In the genomic region with DNA sequence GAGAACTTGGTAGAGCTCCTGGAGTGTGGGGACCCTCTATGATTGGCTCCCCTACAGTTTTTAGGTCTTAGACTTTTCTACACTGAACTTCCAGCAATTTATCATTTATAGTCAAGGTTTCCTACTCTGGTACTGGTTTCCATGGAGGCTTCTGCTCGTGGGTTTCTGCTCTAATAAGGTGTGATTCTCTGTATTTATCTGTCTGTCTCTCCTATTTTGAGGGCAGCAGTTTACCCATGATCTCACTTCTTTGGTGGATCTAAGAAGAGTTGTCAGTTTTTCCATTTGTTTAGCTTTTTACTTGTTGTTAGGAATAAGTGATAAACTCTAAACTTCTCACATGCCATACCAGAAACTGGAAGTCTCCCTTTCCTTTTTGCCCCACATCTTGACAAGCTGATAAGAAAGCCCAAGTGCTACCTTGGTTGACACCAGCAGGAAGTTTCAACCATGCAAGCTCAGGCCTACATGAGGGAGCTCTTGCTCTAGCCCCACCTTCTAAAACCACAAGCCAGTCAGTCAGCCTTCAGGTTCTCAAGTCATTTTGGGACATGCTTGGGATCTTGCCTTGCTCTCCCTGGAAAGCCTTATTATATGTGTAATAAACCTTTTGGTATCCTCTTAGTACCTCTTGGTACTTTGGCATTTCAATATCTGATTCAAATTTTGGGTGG, we compare ENCODE assay signal across 13 cellular contexts. TPM values are rescaled to one million over a fixed set of nuclear protein-coding genes. Genes with fewer than 3 reads are reported as not detected.
DNase-seq lines count a peak whose midpoint lies in the region; ATAC-seq, FAIRE-seq and TF ChIP-seq lines count a peak whose summit lies in the region.
"Had no signal": no experiment of that assay in that cellular context is flagged by ENCODE, and none has a peak within 500 bp of the region (broad histone marks: within the 10 kb centered on the region; RNA-seq: fewer than 3 reads in every experiment).

No MANE protein-coding gene starts in this region.

- H3K36me3 ChIP-seq in GM12878 (ENCODE audit: control insufficient read depth in 2 of 2, insufficient read depth in 2 of 2, low read length in 1 of 2): peaks cover 0 to 11% of the 10 kb centered on the region in 2 experiments; a peak in 1 of 4 replicates
- peaks cover 51% of the 10 kb centered on the region for H3K36me3 ChIP-seq in osteoblast (ENCODE audit: insufficient read depth, low read length)
- H3K36me3 ChIP-seq in Peyer's patch: peaks cover 0 to 60% (median 0%) of the 10 kb centered on the region in 3 donors

- WGBS in GM12878 (ENCODE audit: insufficient coverage, insufficient replicate concordance, low lambda C conversion rate, missing lambda C conversion rate): 41% methylated on average over 1 of the region's 1 CpG

- no peaks in the 10 kb centered on the region for H3K27me3 ChIP-seq in GM12878 (replicated peaks in 1 of 2; ENCODE audit: control insufficient read depth in 2 of 2, insufficient read depth in 2 of 2, low read length in 1 of 2)
- no peaks in the 10 kb centered on the region for H3K27me3 ChIP-seq in osteoblast (ENCODE audit: insufficient read depth, low read length)
- H3K27me3 ChIP-seq in Peyer's patch: no peaks in the 10 kb centered on the region

- H3K79me2 ChIP-seq in GM12878 (ENCODE audit: control insufficient read depth, insufficient read depth, low read length) (no peaks in the 10 kb centered on the region; the same call in 1 of the 2 replicates), osteoblast (ENCODE audit: insufficient read depth, low read length) (peaks cover 16% of the 10 kb centered on the region)

- H3K4me1 ChIP-seq in GM12878 (ENCODE audit: control insufficient read depth, insufficient read depth, low read length) (peaks cover 13% of the 10 kb centered on the region), osteoblast (ENCODE audit: insufficient read depth, low read length) (peaks cover 2% of the 10 kb centered on the region), Peyer's patch (no peaks in the 10 kb centered on the region)

- no peak overlapping the region for H2AFZ ChIP-seq in GM12878 (ENCODE audit: control insufficient read depth, low read depth, low read length)
- H2AFZ ChIP-seq in osteoblast (ENCODE audit: low read length): no peak overlapping the region

- H4K20me1 ChIP-seq in GM12878 (ENCODE audit: control insufficient read depth, insufficient read depth): no peaks in the 10 kb centered on the region
- H4K20me1 ChIP-seq in osteoblast (ENCODE audit: insufficient read depth, low read length): no peaks in the 10 kb centered on the region

- H3K9ac ChIP-seq in GM12878 (ENCODE audit: control insufficient read depth, insufficient read depth, low read length): no peak overlapping the region

- CTCF ChIA-PET in GM12878 (lab: Yijun Ruan, JAX): interaction anchor here (0.7 to 1.6 kb wide), 6 partner anchors 10 to 173 kb away, joined by 3 to 6 read pairs (median 3); partner anchors contain the start of gene TIMMDC1

- BruUV-seq in GM12878 (replicated peaks; lab: Mats Ljungman, UMichigan): no TSS peak

- H3K4me2 ChIP-seq in GM12878 (ENCODE audit: control insufficient read depth, insufficient read depth): no peak overlapping the region
- no peak overlapping the region for H3K4me2 ChIP-seq in osteoblast (ENCODE audit: insufficient read depth, low read length)
- H3K4me2 ChIP-seq: smooth muscle cell had no signal

- H3K27ac ChIP-seq in GM12878 (ENCODE audit: control insufficient read depth, insufficient read depth) (peak overlapping the region; percentile 18; the same call in 1 of the 2 replicates), osteoblast (ENCODE audit: low read depth, low read length) (no peak overlapping the region), Peyer's patch (no peak overlapping the region)

- intact Hi-C loops in GM12878 (cut with micrococcal nuclease; ENCODE audit: unreplicated experiment): no loop called here

- H3K9me3 ChIP-seq in GM12878 (replicated peaks; ENCODE audit: control insufficient read depth, insufficient read depth, low read length): no peaks in the 10 kb centered on the region
- no peaks in the 10 kb centered on the region for H3K9me3 ChIP-seq in osteoblast (ENCODE audit: low read depth, low read length)
- no peaks in the 10 kb centered on the region for H3K9me3 ChIP-seq in Peyer's patch

- RAD21 ChIA-PET in GM12878 (lab: Charles Lee; ENCODE audit: unreplicated experiment): interaction anchor here (0.8 kb wide), 1 partner anchor 91 kb away, joined by 3 read pairs; no protein-coding TSS in a partner anchor

- TF ChIP-seq EP300 in GM12878 (IDR thresholded peaks at IDR 0.05; ENCODE audit: borderline replicate concordance in 1 of 2, control insufficient read depth in 1 of 2, low read depth in 2 of 2, low read length in 2 of 2): no peak

- no peak for FAIRE-seq in GM12878 (lab: Jason Lieb, UNC)

- no peak for TF ChIP-seq RAD21 in GM12878 (IDR thresholded peaks at IDR 0.05; ENCODE audit: insufficient read depth, low read depth, low read length)

- no peak overlapping the region for H3K4me3 ChIP-seq in GM12878
- H3K4me3 ChIP-seq in osteoblast (ENCODE audit: insufficient read depth, low read length): no peak overlapping the region
- no peak overlapping the region for H3K4me3 ChIP-seq in Peyer's patch
- H3K4me3 ChIP-seq: smooth muscle cell had no signal

- DNase-seq in HUDEP-2 (lab: John Stamatoyannopoulos, UW; ENCODE audit: unreplicated experiment in 76 of 76) (peak in 44 of 76 experiments; percentile 1 to 69 (median 14)), GM12878 (ENCODE audit: low read depth, low spot score) (peak; percentile 19), foreskin melanocyte (no peak), osteoblast (ENCODE audit: insufficient read length, low spot score, missing footprints) (no peak), Peyer's patch (no peak), NCI-H2196 treated with DMSO at 0.1 percent for 48 hours (lab: John Stamatoyannopoulos, UW; ENCODE audit: unreplicated experiment) (no peak)
- DNase-seq: activated gamma-delta T cell; effector CD8-positive, alpha-beta T cell; NCI-H2227 treated with DMSO at 0.1 percent for 48 hours; SW 1271 had no signal

- TF ChIP-seq POLR2A in GM12878 (IDR thresholded peaks at IDR 0.05; ENCODE audit: low read depth, low read length): no peak
- TF ChIP-seq POLR2A in Peyer's patch (IDR thresholded peaks at IDR 0.05): no peak

- SMC1A ChIA-PET in GM12878 (lab: Charles Lee; ENCODE audit: uncharacterized antibody, unreplicated experiment): interaction anchor here (0.6 to 2.4 kb wide), 10 partner anchors 9 to 172 kb away, joined by 3 to 10 read pairs (median 4); partner anchors contain the start of genes TIMMDC1 and TMEM39A

- in situ Hi-C loops in GM12878 (cut with MboI): no loop called here

- POLR2A ChIA-PET in GM12878 (lab: Charles Lee): interaction anchor here (0.6 to 3.3 kb wide), 5 partner anchors 10 to 114 kb away, joined by 3 to 19 read pairs (median 4); partner anchors contain the start of gene TIMMDC1

- peak; percentile 77 for ATAC-seq in GM18498 (IDR thresholded peaks at IDR 0.05; ENCODE audit: unreplicated experiment)
- ATAC-seq in GM19463 (IDR thresholded peaks at IDR 0.05; ENCODE audit: unreplicated experiment): peak; percentile 75
- peak; percentile 60 for ATAC-seq in GM12878

- TF ChIP-seq CTCF in GM12878 (IDR thresholded peaks at IDR 0.05 in 2 of 3, conservative IDR thresholded peaks at IDR 0.05 in 1 of 3; ENCODE audit: control insufficient read depth in 2 of 3, extremely low read depth in 1 of 3, insufficient read depth in 1 of 3, low read depth in 3 of 3, low read length in 3 of 3) (no peak), osteoblast (IDR thresholded peaks at IDR 0.05; ENCODE audit: extremely low read depth, low read depth, low read length) (no peak), Peyer's patch (IDR thresholded peaks at IDR 0.05) (no peak)

RNA-seq across cellular contexts. Expression of gene TIMMDC1, which starts 10.0 kb away (rescaled TPM):
- total RNA-seq in GM12878 (2013; cell fraction: nucleolus; rRNA removed): 48.8 and 57.4 TPM in 2 replicates
- 55.5 and 59.3 TPM in 2 replicates for total RNA-seq in GM12878 (2014; rRNA removed)
- total RNA-seq in GM12878 (2014; rRNA removed; fragmentation: Illumina TruSeq; extraction: Trizol): 52.3 and 55.9 TPM in 2 replicates
- total RNA-seq in GM12878 (2021): 76.3 and 79.7 TPM in 2 replicates
- 46.8 TPM for polyA plus RNA-seq in GM12878 (2011; ENCODE audit: low read depth)
- 67.9 and 98.2 TPM in 2 replicates for polyA plus RNA-seq in GM12878 (2011; rRNA removed)
- polyA plus RNA-seq in GM12878 (2011; cell fraction: cytosol; rRNA removed): 43.3 and 50.3 TPM in 2 replicates
- 31.7 and 36.5 TPM in 2 replicates for polyA plus RNA-seq in GM12878 (2011; cell fraction: nucleus; rRNA removed)
- polyA plus RNA-seq in GM12878 (2012): 32.6 and 37.3 TPM in 2 replicates
- polyA plus RNA-seq in GM12878 (2014; fragmentation: Illumina TruSeq; extraction: Trizol): 56.7 and 64.3 TPM in 2 replicates
- polyA plus RNA-seq in GM12878 (2014; fragmentation: Nextera tagmentation; extraction: Ambion mirVana): 100 to 1,000 TPM; 136 to 146 TPM
- 62.5 and 70.8 TPM in 2 replicates for polyA plus RNA-seq in GM12878 (2014; rRNA removed)
- polyA plus RNA-seq in GM12878 (2016; fragmentation: Nextera tagmentation; extraction: Ambion mirVana): 100 to 1,000 TPM; 138 to 142 TPM
- polyA minus RNA-seq in GM12878 (2011; rRNA and poly(A)+ RNA removed): 28.7 and 39.7 TPM in 2 replicates
- polyA minus RNA-seq in GM12878 (2011; cell fraction: cytosol; rRNA and poly(A)+ RNA removed): 15.9 and 26.4 TPM in 2 replicates
- 26.7 and 37.4 TPM in 2 replicates for polyA minus RNA-seq in GM12878 (2011; cell fraction: nucleus; rRNA and poly(A)+ RNA removed)
- 59.4 and 60.1 TPM in 2 replicates for total RNA-seq in osteoblast
- 10 to 100 TPM; 29.7 to 59.4 (median 40.3) TPM for total RNA-seq in Peyer's patch

RNA-seq across cellular contexts. Expression of gene POGLUT1, which starts 39.5 kb away (rescaled TPM):
- 118 and 124 TPM in 2 replicates for total RNA-seq in GM12878 (2013; cell fraction: nucleolus; rRNA removed)
- total RNA-seq in GM12878 (2014; rRNA removed) (19.1 and 22.7 TPM in 2 replicates), GM12878 (2014; rRNA removed; fragmentation: Illumina TruSeq; extraction: Trizol) (18.5 and 19.0 TPM in 2 replicates), GM12878 (2021) (20.3 and 27.1 TPM in 2 replicates), osteoblast (17.7 and 19.4 TPM in 2 replicates), Peyer's patch (10 to 100 TPM; 10.7 to 21.2 (median 15.9) TPM)
- 9.3 TPM for polyA plus RNA-seq in GM12878 (2011; ENCODE audit: low read depth)
- polyA plus RNA-seq in GM12878 (2011; rRNA removed) (38.3 and 53.7 TPM in 2 replicates), GM12878 (2014; fragmentation: Illumina TruSeq; extraction: Trizol) (19.8 and 22.5 TPM in 2 replicates), GM12878 (2014; fragmentation: Nextera tagmentation; extraction: Ambion mirVana) (10 to 100 TPM; 18.3 to 37.9 TPM), GM12878 (2014; rRNA removed) (13.3 and 16.4 TPM in 2 replicates), GM12878 (2016; fragmentation: Nextera tagmentation; extraction: Ambion mirVana) (10 to 100 TPM; 25.7 to 29.3 TPM)
- 13.7 and 16.3 TPM in 2 replicates for polyA plus RNA-seq in GM12878 (2011; cell fraction: cytosol; rRNA removed)
- 38.2 and 38.9 TPM in 2 replicates for polyA plus RNA-seq in GM12878 (2011; cell fraction: nucleus; rRNA removed)
- polyA plus RNA-seq in GM12878 (2012): 13.3 and 15.9 TPM in 2 replicates
- polyA minus RNA-seq in GM12878 (2011; rRNA and poly(A)+ RNA removed): 27.0 and 39.1 TPM in 2 replicates
- 11.4 and 12.6 TPM in 2 replicates for polyA minus RNA-seq in GM12878 (2011; cell fraction: cytosol; rRNA and poly(A)+ RNA removed)
- 21.5 and 37.2 TPM in 2 replicates for polyA minus RNA-seq in GM12878 (2011; cell fraction: nucleus; rRNA and poly(A)+ RNA removed)

RNA-seq across cellular contexts. Expression of gene TMEM39A, which starts 44.9 kb away (rescaled TPM):
- total RNA-seq in GM12878 (2013; cell fraction: nucleolus; rRNA removed): 197 and 208 TPM in 2 replicates
- total RNA-seq in GM12878 (2014; rRNA removed): 32.2 and 38.5 TPM in 2 replicates
- 20.7 and 23.3 TPM in 2 replicates for total RNA-seq in GM12878 (2014; rRNA removed; fragmentation: Illumina TruSeq; extraction: Trizol)
- 35.8 and 39.0 TPM in 2 replicates for total RNA-seq in GM12878 (2021)
- polyA plus RNA-seq in GM12878 (2011; ENCODE audit: low read depth): 14.8 TPM
- polyA plus RNA-seq in GM12878 (2011; rRNA removed): 43.2 and 44.7 TPM in 2 replicates
- 25.6 and 26.8 TPM in 2 replicates for polyA plus RNA-seq in GM12878 (2011; cell fraction: cytosol; rRNA removed)
- polyA plus RNA-seq in GM12878 (2011; cell fraction: nucleus; rRNA removed): 59.1 and 86.2 TPM in 2 replicates
- 24.8 and 26.8 TPM in 2 replicates for polyA plus RNA-seq in GM12878 (2012)
- 19.8 and 21.7 TPM in 2 replicates for polyA plus RNA-seq in GM12878 (2014; fragmentation: Illumina TruSeq; extraction: Trizol)
- 10 to 100 TPM; 10.8 to 21.2 TPM for polyA plus RNA-seq in GM12878 (2014; fragmentation: Nextera tagmentation; extraction: Ambion mirVana)
- polyA plus RNA-seq in GM12878 (2014; rRNA removed): 27.0 and 28.0 TPM in 2 replicates
- 10 to 100 TPM; 40.4 to 41.6 TPM for polyA plus RNA-seq in GM12878 (2016; fragmentation: Nextera tagmentation; extraction: Ambion mirVana)
- 83.7 and 91.1 TPM in 2 replicates for polyA minus RNA-seq in GM12878 (2011; rRNA and poly(A)+ RNA removed)
- polyA minus RNA-seq in GM12878 (2011; cell fraction: cytosol; rRNA and poly(A)+ RNA removed): 7.7 and 11.2 TPM in 2 replicates
- polyA minus RNA-seq in GM12878 (2011; cell fraction: nucleus; rRNA and poly(A)+ RNA removed): 53.1 and 60.4 TPM in 2 replicates
- total RNA-seq in osteoblast: 53.2 and 54.5 TPM in 2 replicates
- total RNA-seq in Peyer's patch: 10 to 100 TPM; 14.0 to 34.4 (median 25.0) TPM

RNA-seq across cellular contexts. Expression of gene CD80, which starts 51.1 kb away (rescaled TPM):
- 691 and 699 TPM in 2 replicates for total RNA-seq in GM12878 (2013; cell fraction: nucleolus; rRNA removed)
- total RNA-seq in GM12878 (2014; rRNA removed) (68.7 and 83.3 TPM in 2 replicates), GM12878 (2014; rRNA removed; fragmentation: Illumina TruSeq; extraction: Trizol) (64.3 and 70.2 TPM in 2 replicates), GM12878 (2021) (51.8 and 54.4 TPM in 2 replicates), osteoblast (2.5 and 3.2 TPM in 2 replicates), Peyer's patch (10 to 100 TPM in 1 of 4 donors, 1 to 10 TPM in 1, not detected in 2; 4.2 to 19.8 TPM)
- 39.5 TPM for polyA plus RNA-seq in GM12878 (2011; ENCODE audit: low read depth)
- polyA plus RNA-seq in GM12878 (2011; rRNA removed) (137 and 157 TPM in 2 replicates), GM12878 (2014; fragmentation: Illumina TruSeq; extraction: Trizol) (61.8 and 81.6 TPM in 2 replicates), GM12878 (2014; fragmentation: Nextera tagmentation; extraction: Ambion mirVana) (10 to 100 TPM; 42.5 to 54.1 TPM), GM12878 (2014; rRNA removed) (60.9 and 68.5 TPM in 2 replicates), GM12878 (2016; fragmentation: Nextera tagmentation; extraction: Ambion mirVana) (10 to 100 TPM; 41.4 to 44.5 TPM)
- 93.0 and 95.1 TPM in 2 replicates for polyA plus RNA-seq in GM12878 (2011; cell fraction: cytosol; rRNA removed)
- polyA plus RNA-seq in GM12878 (2011; cell fraction: nucleus; rRNA removed): 106 and 129 TPM in 2 replicates
- 27.9 and 44.5 TPM in 2 replicates for polyA plus RNA-seq in GM12878 (2012)
- polyA minus RNA-seq in GM12878 (2011; rRNA and poly(A)+ RNA removed): 272 and 299 TPM in 2 replicates
- 39.7 and 42.1 TPM in 2 replicates for polyA minus RNA-seq in GM12878 (2011; cell fraction: cytosol; rRNA and poly(A)+ RNA removed)
- 126 and 140 TPM in 2 replicates for polyA minus RNA-seq in GM12878 (2011; cell fraction: nucleus; rRNA and poly(A)+ RNA removed)
- total RNA-seq: smooth muscle cell had no signal
- polyA plus RNA-seq: smooth muscle cell had no signal

Comparison
In these comparisons a context has a peak if more than half of its experiments do, and no peak if none do; other contexts are left out.
1. DNase-seq: peak in HUDEP-2 (44 of 76) and GM12878 (single experiment); none in foreskin melanocyte (single experiment), osteoblast (single experiment), Peyer's patch (0 of 3) and NCI-H2196 treated with DMSO at 0.1 percent for 48 hours (single experiment).
2. Peak in every context shown above with its lines, with median percentiles within 50 percentile points of each other: ATAC-seq.